Comparison of ENCODE assay signal across 9 cellular contexts in the genomic region with DNA sequence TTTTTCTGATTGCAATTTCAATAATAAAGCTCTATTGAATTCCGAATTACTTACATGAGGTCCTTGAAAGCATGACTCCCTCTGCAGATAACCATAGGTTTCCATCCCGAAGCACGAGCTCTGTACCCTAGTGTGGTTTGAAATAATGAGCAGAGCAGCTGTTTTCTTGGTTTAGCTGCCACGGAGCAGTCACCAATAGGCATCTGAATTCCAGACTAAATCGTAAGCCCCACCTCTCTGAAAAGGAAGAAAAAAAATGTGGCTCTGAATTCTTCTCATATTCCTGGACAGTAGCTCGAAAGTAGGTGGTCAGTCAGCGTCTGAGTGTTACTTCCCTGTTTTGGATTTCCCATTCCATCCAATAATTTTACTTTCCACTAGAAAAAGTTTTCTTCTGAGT. TPM values are rescaled to one million over a fixed set of nuclear protein-coding genes. Genes with fewer than 3 reads are reported as not detected.
A peak's percentile ranks its signal among the peaks of the same experiment; 100 is the strongest.
DNase-seq lines count a peak whose midpoint lies in the region; ATAC-seq and TF ChIP-seq lines count a peak whose summit lies in the region.
"Had no signal": no experiment of that assay in that cellular context is flagged by ENCODE, and none has a peak within 500 bp of the region (broad histone marks: within the 10 kb centered on the region; RNA-seq: fewer than 3 reads in every experiment).

No MANE protein-coding gene starts in this region.

- H3K27ac ChIP-seq in IMR-90 (ENCODE audit: insufficient read depth, low read length) (no peak overlapping the region), liver (ENCODE audit: low read depth in 1 of 2, low read length in 2 of 2) (peak overlapping the region; percentile 55 to 56)
- H3K27ac ChIP-seq: neutrophil had no signal

- no peak overlapping the region for H4K91ac ChIP-seq in IMR-90 (ENCODE audit: insufficient read depth, low read depth, low read length)

- H2AK9ac ChIP-seq in IMR-90 (replicated peaks; ENCODE audit: low read depth, low read length, poor library complexity), result no peak overlapping the region

- H3K56ac ChIP-seq in IMR-90 (ENCODE audit: extremely low read depth, insufficient read depth, low read length), result no peak overlapping the region

- no peak overlapping the region for H2BK15ac ChIP-seq in IMR-90 (ENCODE audit: low read depth, low read length)

- H3K14ac ChIP-seq in IMR-90 (replicated peaks; ENCODE audit: low read depth, low read length), result no peak overlapping the region

- H3K9me1 ChIP-seq in IMR-90 (ENCODE audit: insufficient read depth, low read length), result no peaks in the 10 kb centered on the region; the same call in 1 of the 2 replicates

- ATAC-seq in IMR-90 (ENCODE audit: low read depth) (peak; percentile 100), GM21526 (IDR thresholded peaks at IDR 0.05; ENCODE audit: low FRiP score, unreplicated experiment) (no peak), HG03097 (IDR thresholded peaks at IDR 0.05; ENCODE audit: low FRiP score, unreplicated experiment) (no peak), HG03045 (IDR thresholded peaks at IDR 0.05; ENCODE audit: unreplicated experiment) (no peak)

- TF ChIP-seq CTCF in AG04449 (IDR thresholded peaks at IDR 0.05; ENCODE audit: insufficient read depth, low read length, missing control alignments) (no peak), IMR-90 (conservative IDR thresholded peaks at IDR 0.05; ENCODE audit: low read depth, low read length) (no peak), choroid plexus epithelial cell (conservative IDR thresholded peaks at IDR 0.05; ENCODE audit: low read depth, low read length) (no peak), liver (IDR thresholded peaks at IDR 0.05; ENCODE audit: low read depth, low read length, missing input control) (no peak)

- no peaks in the 10 kb centered on the region for H3K79me1 ChIP-seq in IMR-90 (ENCODE audit: low read depth in 1 of 2, low read length in 2 of 2)

- H2BK120ac ChIP-seq in IMR-90 (ENCODE audit: low read depth, low read length), result no peak overlapping the region

- no peak overlapping the region for H4K8ac ChIP-seq in IMR-90 (ENCODE audit: low read depth in 2 of 2, low read length in 2 of 2)

- H3K4ac ChIP-seq in IMR-90 (ENCODE audit: low read depth, low read length), result no peak overlapping the region

- H3K4me1 ChIP-seq in IMR-90 (ENCODE audit: control insufficient read depth, insufficient read depth, low read length), result no peaks in the 10 kb centered on the region; the same call in 1 of the 2 replicates
- peaks cover 0 to 16% (median 8%) of the 10 kb centered on the region in 4 donors for H3K4me1 ChIP-seq in liver (ENCODE audit: control insufficient read depth in 4 of 4, insufficient read depth in 4 of 4, low read length in 3 of 4)

- no peak overlapping the region for H2BK20ac ChIP-seq in IMR-90 (ENCODE audit: low read depth, low read length)

- WGBS in IMR-90 (ENCODE audit: extremely low coverage in 2 of 2, insufficient read length in 1 of 2), 2 experiments, result no CpG with 5 or more reads among the region's 7 CpGs
- 16% methylated on average over 7 of the region's 7 CpGs for WGBS in liver

- TF ChIP-seq POLR2A in IMR-90 (IDR thresholded peaks at IDR 0.05; ENCODE audit: low read depth, low read length), result no peak

- no peaks in the 10 kb centered on the region for H4K20me1 ChIP-seq in IMR-90 (ENCODE audit: insufficient read depth, low read length)

- intact Hi-C loops in IMR-90 (cut with micrococcal nuclease), result loop anchor here (1.0 kb wide), 1 partner anchor 19 kb away; a partner anchor contains a TSS

- H3K9ac ChIP-seq in IMR-90 (ENCODE audit: low read depth, low read length) (no peak overlapping the region), liver (ENCODE audit: low read depth in 1 of 2, low read length in 2 of 2) (peak overlapping the region; percentile 25 to 95)

- no peak overlapping the region for H2BK5ac ChIP-seq in IMR-90 (ENCODE audit: low read depth, low read length, poor library complexity, severe bottlenecking)

- BruUV-seq in IMR-90 (replicated peaks; lab: Mats Ljungman, UMichigan), result no TSS peak

- H3K36me3 ChIP-seq in IMR-90 (ENCODE audit: control insufficient read depth, insufficient read depth, low read length), result no peaks in the 10 kb centered on the region
- no peaks in the 10 kb centered on the region for H3K36me3 ChIP-seq in liver (ENCODE audit: control insufficient read depth in 4 of 4, insufficient read depth in 3 of 4, low read depth in 1 of 4, low read length in 3 of 4)
- H3K36me3 ChIP-seq: neutrophil had no signal

- peak overlapping the region; percentile 40 for H3K4me3 ChIP-seq in AG04449 (ENCODE audit: low read depth, low read length)
- peak overlapping the region; percentile 8; the same call in 1 of the 2 replicates for H3K4me3 ChIP-seq in IMR-90 (ENCODE audit: insufficient read depth, low read depth, low read length)
- peak overlapping the region; percentile 29 for H3K4me3 ChIP-seq in choroid plexus epithelial cell (ENCODE audit: low read depth, low read length)
- peak overlapping the region; percentile 47 to 81 (median 53) for H3K4me3 ChIP-seq in liver (ENCODE audit: low read depth in 1 of 3, low read length in 3 of 3)

- H4K5ac ChIP-seq in IMR-90 (ENCODE audit: low read depth, low read length), result no peak overlapping the region

- TF ChIP-seq RAD21 in IMR-90 (IDR thresholded peaks at IDR 0.05; ENCODE audit: low read length) (no peak), liver (IDR thresholded peaks at IDR 0.05) (peak in 1 of 2 donors; percentile 34)

- H2AK5ac ChIP-seq in IMR-90 (ENCODE audit: low read depth, low read length), result no peak overlapping the region

- peak overlapping the region; percentile 42 for H3K4me2 ChIP-seq in IMR-90 (ENCODE audit: low read depth, low read length)

- DNase-seq in AG04449 (ENCODE audit: low read depth, low spot score), result peak; percentile 42
- peak; percentile 90 for DNase-seq in IMR-90
- DNase-seq in choroid plexus epithelial cell (ENCODE audit: low read depth), result peak; percentile 90
- DNase-seq in NCI-H2029 treated with DMSO at 0.1 percent for 48 hours (lab: John Stamatoyannopoulos, UW), result no peak

- dilution Hi-C loops in IMR-90 (cut with HindIII; ENCODE audit: low sequenced_read_pairs, unreplicated experiment), result no loop called here

- H3K23ac ChIP-seq in IMR-90 (ENCODE audit: low read depth, low read length), result no peak overlapping the region

- H3K27me3 ChIP-seq in IMR-90 (ENCODE audit: control insufficient read depth, insufficient read depth, low read length) (no peaks in the 10 kb centered on the region), liver (ENCODE audit: control insufficient read depth in 4 of 4, insufficient read depth in 4 of 4, low read length in 3 of 4) (no peaks in the 10 kb centered on the region)
- H3K27me3 ChIP-seq: neutrophil had no signal

- POLR2A ChIA-PET in AG04449 (lab: Yijun Ruan, JAX) (interaction anchor here (1.1 kb wide), 1 partner anchor 18 kb away, joined by 6 read pairs; a partner anchor contains a TSS), IMR-90 (lab: Charles Lee; ENCODE audit: unreplicated experiment) (interaction anchor here (0.6 kb wide), 1 partner anchor 12 kb away, joined by 3 read pairs; no protein-coding TSS in a partner anchor)

- H3K9me3 ChIP-seq in IMR-90 (ENCODE audit: control insufficient read depth, insufficient read depth, low read length), result no peaks in the 10 kb centered on the region
- no peaks in the 10 kb centered on the region for H3K9me3 ChIP-seq in liver (ENCODE audit: control insufficient read depth in 4 of 4, low read length in 3 of 4)
- H3K9me3 ChIP-seq: neutrophil had no signal

- no peak overlapping the region for H2AFZ ChIP-seq in IMR-90 (replicated peaks; ENCODE audit: low read length, poor library complexity)

- in situ Hi-C loops in IMR-90 (cut with MboI; ENCODE audit: low sequenced_read_pairs), result no loop called here

- CTCF ChIA-PET in AG04449 (lab: Yijun Ruan, JAX) (interaction anchor here (1.1 to 3.5 kb wide), 3 partner anchors 14 to 52 kb away, joined by 4 to 10 read pairs (median 10); no protein-coding TSS in a partner anchor), IMR-90 (lab: Yijun Ruan, JAX) (no interaction called here)

- no peak overlapping the region for H3K18ac ChIP-seq in IMR-90 (ENCODE audit: low read depth, low read length)

TF ChIP-seq in IMR-90, 13 proteins besides CTCF, POLR2A, EP300 and RAD21 (continues in another document):
- TF ChIP-seq FOS (IDR thresholded peaks at IDR 0.05; ENCODE audit: low read depth, low read length) (no peak), MXI1 (IDR thresholded peaks at IDR 0.05; ENCODE audit: borderline replicate concordance, low read depth, low read length) (peak; percentile 46; the same call in 1 of the 2 replicates), MAFK (IDR thresholded peaks at IDR 0.05; ENCODE audit: low read depth, low read length) (no peak), MAZ (IDR thresholded peaks at IDR 0.05; ENCODE audit: borderline replicate concordance, low read depth, low read length) (no peak)
- TF ChIP-seq, protein P1, sequence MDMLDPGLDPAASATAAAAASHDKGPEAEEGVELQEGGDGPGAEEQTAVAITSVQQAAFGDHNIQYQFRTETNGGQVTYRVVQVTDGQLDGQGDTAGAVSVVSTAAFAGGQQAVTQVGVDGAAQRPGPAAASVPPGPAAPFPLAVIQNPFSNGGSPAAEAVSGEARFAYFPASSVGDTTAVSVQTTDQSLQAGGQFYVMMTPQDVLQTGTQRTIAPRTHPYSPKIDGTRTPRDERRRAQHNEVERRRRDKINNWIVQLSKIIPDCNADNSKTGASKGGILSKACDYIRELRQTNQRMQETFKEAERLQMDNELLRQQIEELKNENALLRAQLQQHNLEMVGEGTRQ (IDR thresholded peaks at IDR 0.05; ENCODE audit: low read depth, low read length), result no peak

TF ChIP-seq in liver, 16 proteins besides CTCF, POLR2A, EP300 and RAD21 (continues in another document):
- TF ChIP-seq, protein P2, sequence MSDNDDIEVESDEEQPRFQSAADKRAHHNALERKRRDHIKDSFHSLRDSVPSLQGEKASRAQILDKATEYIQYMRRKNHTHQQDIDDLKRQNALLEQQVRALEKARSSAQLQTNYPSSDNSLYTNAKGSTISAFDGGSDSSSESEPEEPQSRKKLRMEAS (IDR thresholded peaks at IDR 0.05), result no peak

RNA-seq across cellular contexts. Expression of a gene that starts 18.6 kb away (rescaled TPM):
- total RNA-seq in IMR-90 (2012; rRNA removed) (28.3 and 34.1 TPM in 2 replicates), liver (100 to 1,000 TPM in 1 of 2 donors, 10 to 100 TPM in 1; 21.8 to 177 TPM)
- polyA plus RNA-seq in IMR-90 (2012; rRNA removed) (9.8 and 11.7 TPM in 2 replicates), liver (10 to 100 TPM; 37.8 to 38.4 TPM)
- 5.4 and 6.5 TPM in 2 replicates for polyA plus RNA-seq in IMR-90 (2012; cell fraction: cytosol; rRNA removed)
- 3.6 and 8.7 TPM in 2 replicates for polyA plus RNA-seq in IMR-90 (2012; cell fraction: nucleus; rRNA removed; ENCODE audit: low replicate concordance)
